Comparison of ENCODE assay signal across 1 cellular context in genomic region chr4:121706595-121707021, GRCh38.
TF ChIP-seq lines count a peak whose summit lies in the region.

No MANE protein-coding gene starts in this region.

TF ChIP-seq in GM12878, 131 proteins besides CTCF, POLR2A, EP300 and RAD21 (continued from another document):
- no peak for TF ChIP-seq CEBPZ (IDR thresholded peaks at IDR 0.05; ENCODE audit: low read depth, low read length)
- TF ChIP-seq MLLT1 (IDR thresholded peaks at IDR 0.05): 0 out of 2 replicates have a peak, but pooled peaks have one; percentile 18
- TF ChIP-seq IKZF2 (IDR thresholded peaks at IDR 0.05): peak; percentile 58 to 60; a peak in 2 of 4 replicates
- TF ChIP-seq NBN (IDR thresholded peaks at IDR 0.05): peak; percentile 56; the same call in 1 of the 2 replicates
- TF ChIP-seq NFXL1 (IDR thresholded peaks at IDR 0.05; ENCODE audit: borderline replicate concordance): no peak
- TF ChIP-seq BCL11A (IDR thresholded peaks at IDR 0.05; ENCODE audit: low read depth, low read length): no peak
- no peak for TF ChIP-seq KDM1A (IDR thresholded peaks at IDR 0.05; ENCODE audit: borderline replicate concordance)
- TF ChIP-seq ZBTB33 (IDR thresholded peaks at IDR 0.05): no peak
- no peak for TF ChIP-seq MEF2B (IDR thresholded peaks at IDR 0.05; ENCODE audit: partially characterized antibody, poor library complexity, severe bottlenecking)
- TF ChIP-seq IKZF1 (conservative IDR thresholded peaks at IDR 0.05): peak; percentile 49; the same call in 1 of the 2 replicates
- TF ChIP-seq HDGF (IDR thresholded peaks at IDR 0.05): 0 out of 2 replicates have a peak, but pooled peaks have one; percentile 26
- TF ChIP-seq SIN3A (IDR thresholded peaks at IDR 0.05; ENCODE audit: low read depth, low read length): no peak
- 0 out of 2 replicates have a peak, but pooled peaks have one; percentile 24 for TF ChIP-seq NR2F1 (conservative IDR thresholded peaks at IDR 0.05)
- no peak for TF ChIP-seq CUX1 (IDR thresholded peaks at IDR 0.05; ENCODE audit: insufficient replicate concordance, low read depth, low read length)
- TF ChIP-seq YY1 (IDR thresholded peaks at IDR 0.05; ENCODE audit: low read depth, low read length): no peak
- TF ChIP-seq BMI1 (IDR thresholded peaks at IDR 0.05; ENCODE audit: borderline replicate concordance): 0 out of 2 replicates have a peak, but pooled peaks have one; percentile 40
- no peak for TF ChIP-seq SUPT20H (IDR thresholded peaks at IDR 0.05; ENCODE audit: borderline replicate concordance, control insufficient read depth, low read depth, low read length)
- peak; percentile 67; the same call in 1 of the 2 replicates for TF ChIP-seq MTA2 (IDR thresholded peaks at IDR 0.05; ENCODE audit: low read depth)
TF ChIP-seq in GM12878: peak in this region for 13.
